ENCODE assay signal across 7 cellular contexts in genomic region chr2:135916232-135916631, GRCh38. TPM values are rescaled to one million over a fixed set of nuclear protein-coding genes. Genes with fewer than 3 reads are reported as not detected.
DNase-seq lines count a peak whose midpoint lies in the region; ATAC-seq and TF ChIP-seq lines count a peak whose summit lies in the region.

No MANE protein-coding gene starts in this region.

- no peaks in the 10 kb centered on the region for H3K36me3 ChIP-seq in testis (ENCODE audit: low read depth, missing control alignments)

- peak; percentile 9 to 49 (median 26) for TF ChIP-seq CTCF in testis (IDR thresholded peaks at IDR 0.05)

- DNase-seq in G401 (ENCODE audit: low spot score), result peak; percentile 70
- DNase-seq in LoVo (ENCODE audit: low spot score), result peak; percentile 21
- DNase-seq in SW480 (ENCODE audit: low spot score), result peak; percentile 35
- peak; percentile 30 for DNase-seq in germinal center (ENCODE audit: low spot score)
- no peak for DNase-seq in testis

- no peaks in the 10 kb centered on the region for H3K27me3 ChIP-seq in testis

- TF ChIP-seq POLR2A in testis (IDR thresholded peaks at IDR 0.05), result no peak

- intact Hi-C loops in testis (cut with DNase I; ENCODE audit: low total_unique reads), result loop anchor here (10.0 kb wide), 1 partner anchor 469 kb away; no protein-coding TSS in a partner anchor

- H3K4me3 ChIP-seq in testis, result no peak overlapping the region

- no peaks in the 10 kb centered on the region for H3K4me1 ChIP-seq in testis

- 50 to 62% methylated on average over 3 of the region's 3 CpGs for WGBS in testis, 2 donors

- no peaks in the 10 kb centered on the region for H3K9me3 ChIP-seq in testis

- in situ Hi-C loops in G401 (cut with HindIII; ENCODE audit: low sequenced_read_pairs), result no loop called here

- no peak overlapping the region for H3K27ac ChIP-seq in testis

- no peak for ATAC-seq in GM19023 (IDR thresholded peaks at IDR 0.05; ENCODE audit: unreplicated experiment)
- no peak for ATAC-seq in HG03342 (IDR thresholded peaks at IDR 0.05; ENCODE audit: unreplicated experiment)

RNA-seq across cellular contexts. Expression of gene MCM6, which starts 40.0 kb away (rescaled TPM):
- 72.6 and 95.4 TPM in 2 replicates for total RNA-seq in G401 (2014; rRNA removed; shearing (Covaris generic))
- total RNA-seq in testis, result 10 to 100 TPM; 26.7 to 32.3 TPM
- 24.6 TPM for polyA plus RNA-seq in testis (ENCODE audit: insufficient read depth, low read depth, low replicate concordance)
